Comparison of ENCODE assay signal across 11 cellular contexts in the genomic region with DNA sequence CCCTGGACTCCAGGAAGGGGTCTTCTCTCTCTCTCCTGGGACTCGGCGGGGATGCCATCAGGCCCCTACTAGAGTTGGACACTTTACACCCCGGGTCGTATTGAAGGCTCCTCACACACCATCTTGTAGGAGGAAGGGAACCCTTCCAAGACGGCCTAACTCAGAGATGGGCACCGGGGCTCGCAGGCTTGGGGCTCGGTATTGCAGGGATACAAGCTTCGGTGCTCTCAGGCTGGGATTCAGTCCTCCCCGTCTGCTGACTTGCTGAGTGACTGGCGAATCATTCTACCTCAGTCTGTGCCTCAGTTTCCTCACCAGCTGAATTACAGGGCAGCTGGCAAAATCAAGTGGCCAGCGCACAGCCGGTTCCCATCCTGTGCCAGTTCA. TPM values are rescaled to one million over a fixed set of nuclear protein-coding genes. Genes with fewer than 3 reads are reported as not detected.
DNase-seq lines count a peak whose midpoint lies in the region; ATAC-seq and TF ChIP-seq lines count a peak whose summit lies in the region.
"Had no signal": no experiment of that assay in that cellular context is flagged by ENCODE, and none has a peak within 500 bp of the region (broad histone marks: within the 10 kb centered on the region; RNA-seq: fewer than 3 reads in every experiment).

No MANE protein-coding gene starts in this region.

- peak overlapping the region; percentile 54 for H3K27ac Mint-ChIP-seq in activated naive CD8-positive, alpha-beta T cell treated with anti-CD3 and anti-CD28 coated beads, Interleukin-2, amount 10 ng/mL, durations not matched to agents 7 days and 5 days
- no peak overlapping the region for H3K27ac Mint-ChIP-seq in activated naive CD8-positive, alpha-beta T cell treated with anti-CD3 and anti-CD28 coated beads, Interleukin-2, amount 50 U/mL, for 24 hours

- peaks cover 25% of the 10 kb centered on the region for H3K4me1 Mint-ChIP-seq in activated naive CD8-positive, alpha-beta T cell treated with anti-CD3 and anti-CD28 coated beads, Interleukin-2, amount 10 ng/mL, durations not matched to agents 7 days and 5 days
- H3K4me1 Mint-ChIP-seq in activated naive CD8-positive, alpha-beta T cell treated with anti-CD3 and anti-CD28 coated beads, Interleukin-2, amount 50 U/mL, for 24 hours = peaks cover 15% of the 10 kb centered on the region

- peak overlapping the region; percentile 40 for H3K4me3 Mint-ChIP-seq in activated naive CD8-positive, alpha-beta T cell treated with anti-CD3 and anti-CD28 coated beads, Interleukin-2, amount 10 ng/mL, durations not matched to agents 7 days and 5 days
- no peak overlapping the region for H3K4me3 Mint-ChIP-seq in activated naive CD8-positive, alpha-beta T cell treated with anti-CD3 and anti-CD28 coated beads, Interleukin-2, amount 50 U/mL, for 24 hours

- H3K4me1 ChIP-seq in colonic mucosa (peaks cover 15% of the 10 kb centered on the region), mucosa of rectum (ENCODE audit: control insufficient read depth in 2 of 2, insufficient read depth in 2 of 2, low read length in 2 of 2) (peaks cover 22 to 38% of the 10 kb centered on the region in 2 donors), transverse colon (peaks cover 10 to 64% (median 45%) of the 10 kb centered on the region in 4 donors)

- H3K27me3 Mint-ChIP-seq in activated naive CD8-positive, alpha-beta T cell treated with anti-CD3 and anti-CD28 coated beads, Interleukin-2, amount 10 ng/mL, durations not matched to agents 7 days and 5 days = no peaks in the 10 kb centered on the region
- no peaks in the 10 kb centered on the region for H3K27me3 Mint-ChIP-seq in activated naive CD8-positive, alpha-beta T cell treated with anti-CD3 and anti-CD28 coated beads, Interleukin-2, amount 50 U/mL, for 24 hours

- intact Hi-C loops in colonic mucosa (cut with DNase I) = no loop called here
- intact Hi-C loops in transverse colon (cut with DNase I; ENCODE audit: low total_unique reads) = loop anchor here (5.0 kb wide), 1 partner anchor 1678 kb away; no protein-coding TSS in a partner anchor
- intact Hi-C loops in dorsolateral prefrontal cortex (cut with DNase I) = loop anchor here in 1 of 2 donors (10.0 kb wide), 1 partner anchor 151 kb away; a partner anchor contains a TSS

- POLR2A ChIA-PET in activated naive CD8-positive, alpha-beta T cell treated with anti-CD3 and anti-CD28 coated beads, Interleukin-2, amount 10 ng/mL, durations not matched to agents 7 days and 5 days (lab: Charles Lee) = interaction anchor here (0.9 kb wide), 1 partner anchor 72 kb away, joined by 4 read pairs; a partner anchor contains a TSS

- no peak for TF ChIP-seq EP300 in transverse colon (IDR thresholded peaks at IDR 0.05; ENCODE audit: low read depth)

- no peak for DNase-seq in activated naive CD8-positive, alpha-beta T cell treated with anti-CD3 and anti-CD28 coated beads, Interleukin-2, amount 10 ng/mL, durations not matched to agents 7 days and 5 days
- DNase-seq in activated naive CD8-positive, alpha-beta T cell treated with anti-CD3 and anti-CD28 coated beads, Interleukin-2, amount 50 U/mL, for 24 hours = no peak
- DNase-seq in colonic mucosa (no peak), transverse colon (no peak), middle frontal gyrus (ENCODE audit: extremely low spot score, low spot score) (no peak), dorsolateral prefrontal cortex (no peak), NCI-H510A treated with DMSO at 0.1 percent for 48 hours (lab: John Stamatoyannopoulos, UW) (no peak)
- DNase-seq: central memory CD4-positive, alpha-beta T cell; WERI-Rb-1 had no signal

- no peaks in the 10 kb centered on the region for H3K27me3 ChIP-seq in colonic mucosa
- no peaks in the 10 kb centered on the region for H3K27me3 ChIP-seq in mucosa of rectum (ENCODE audit: control insufficient read depth in 2 of 2, insufficient read depth in 2 of 2, low read length in 2 of 2)
- H3K27me3 ChIP-seq in transverse colon = no peaks in the 10 kb centered on the region
- no peaks in the 10 kb centered on the region for H3K27me3 ChIP-seq in dorsolateral prefrontal cortex
- H3K27me3 ChIP-seq: thyroid gland had no signal

- no peak for TF ChIP-seq POLR2A in transverse colon (IDR thresholded peaks at IDR 0.05)

- no peaks in the 10 kb centered on the region for H3K9me3 Mint-ChIP-seq in activated naive CD8-positive, alpha-beta T cell treated with anti-CD3 and anti-CD28 coated beads, Interleukin-2, amount 10 ng/mL, durations not matched to agents 7 days and 5 days
- H3K9me3 Mint-ChIP-seq in activated naive CD8-positive, alpha-beta T cell treated with anti-CD3 and anti-CD28 coated beads, Interleukin-2, amount 50 U/mL, for 24 hours = no peaks in the 10 kb centered on the region

- TF ChIP-seq CTCF in colonic mucosa (IDR thresholded peaks at IDR 0.05) (no peak), transverse colon (IDR thresholded peaks at IDR 0.05) (no peak), dorsolateral prefrontal cortex (IDR thresholded peaks at IDR 0.05 in 54 of 56, conservative IDR thresholded peaks at IDR 0.05 in 2 of 56; ENCODE audit: low read depth in 1 of 56, partially characterized antibody in 56 of 56) (no peak)

- WGBS in transverse colon (ENCODE audit: low coverage in 1 of 2), 2 donors = 45% methylated on average over 11 of the region's 13 CpGs; no CpG with 5 or more reads in 1 of the 2 donors

- H3K9me3 ChIP-seq in colonic mucosa (no peaks in the 10 kb centered on the region), mucosa of rectum (ENCODE audit: control insufficient read depth in 2 of 2, low read length in 2 of 2) (no peaks in the 10 kb centered on the region), transverse colon (no peaks in the 10 kb centered on the region)
- H3K9me3 ChIP-seq: thyroid gland had no signal

- H3K27ac ChIP-seq in colonic mucosa (peak overlapping the region; percentile 96), mucosa of rectum (ENCODE audit: low read depth in 2 of 2, low read length in 2 of 2) (peak overlapping the region; percentile 97 to 98), transverse colon (peak overlapping the region; percentile 87 to 90 (median 90)), dorsolateral prefrontal cortex (peak overlapping the region in 5 of 59 donors; percentile 13 to 55 (median 33))
- H3K27ac ChIP-seq: WERI-Rb-1 had no signal

- in situ Hi-C loops in transverse colon (cut with MboI; ENCODE audit: low pct_ligation_motif_present in 1 of 4, low pct_unique_long_range_greater_than_20kb in 1 of 4, low sequenced_read_pairs in 3 of 4) = no loop called here

- H3K36me3 ChIP-seq in colonic mucosa (no peaks in the 10 kb centered on the region), mucosa of rectum (ENCODE audit: control insufficient read depth in 2 of 2, insufficient read depth in 2 of 2, low read length in 2 of 2) (no peaks in the 10 kb centered on the region), transverse colon (no peaks in the 10 kb centered on the region)
- H3K36me3 ChIP-seq: thyroid gland had no signal

- H3K36me3 Mint-ChIP-seq in activated naive CD8-positive, alpha-beta T cell treated with anti-CD3 and anti-CD28 coated beads, Interleukin-2, amount 10 ng/mL, durations not matched to agents 7 days and 5 days = peaks cover 3% of the 10 kb centered on the region
- peaks cover 1% of the 10 kb centered on the region for H3K36me3 Mint-ChIP-seq in activated naive CD8-positive, alpha-beta T cell treated with anti-CD3 and anti-CD28 coated beads, Interleukin-2, amount 50 U/mL, for 24 hours (ENCODE audit: low read depth)

- H3K4me3 ChIP-seq in colonic mucosa = peak overlapping the region; percentile 36
- H3K4me3 ChIP-seq in mucosa of rectum (ENCODE audit: low read length in 2 of 2) = peak overlapping the region; percentile 76 to 86
- peak overlapping the region in 3 of 4 donors; percentile 33 to 61 (median 47) for H3K4me3 ChIP-seq in transverse colon
- H3K4me3 ChIP-seq in dorsolateral prefrontal cortex = peak overlapping the region in 22 of 59 donors; percentile 1 to 42 (median 22)
- H3K4me3 ChIP-seq: thyroid gland had no signal

- no peak for ATAC-seq in activated naive CD8-positive, alpha-beta T cell treated with anti-CD3 and anti-CD28 coated beads, Interleukin-2, amount 10 ng/mL, durations not matched to agents 7 days and 5 days (ENCODE audit: low read depth)
- no peak for ATAC-seq in activated naive CD8-positive, alpha-beta T cell treated with anti-CD3 and anti-CD28 coated beads, Interleukin-2, amount 50 U/mL, for 24 hours

- peak overlapping the region; percentile 64 to 95 for H3K9ac ChIP-seq in colonic mucosa (ENCODE audit: low read depth in 2 of 2, low read length in 2 of 2)
- peak overlapping the region; percentile 82 to 92 for H3K9ac ChIP-seq in mucosa of rectum (ENCODE audit: low read depth in 1 of 2, low read length in 2 of 2)

RNA-seq across cellular contexts. Expression of a gene that starts 0.4 kb away (rescaled TPM):
- 10 to 100 TPM; 10.3 to 12.2 TPM for total RNA-seq in activated naive CD8-positive, alpha-beta T cell treated with anti-CD3 and anti-CD28 coated beads, Interleukin-2, amount 10 ng/mL, durations not matched to agents 7 days and 5 days
- total RNA-seq in colonic mucosa (100 to 1,000 TPM; 111 to 126 TPM), transverse colon (100 to 1,000 TPM in 1 of 4 donors, 10 to 100 TPM in 3; 56.3 to 153 (median 75.2) TPM), dorsolateral prefrontal cortex (10 to 100 TPM in 1 of 120 experiments, 1 to 10 TPM in 119; 1.2 to 12.9 (median 4.6) TPM)

RNA-seq across cellular contexts. Expression of a gene that starts 24.0 kb away (rescaled TPM):
- 10 to 100 TPM; 38.4 to 42.1 TPM for total RNA-seq in activated naive CD8-positive, alpha-beta T cell treated with anti-CD3 and anti-CD28 coated beads, Interleukin-2, amount 10 ng/mL, durations not matched to agents 7 days and 5 days
- total RNA-seq in colonic mucosa = 10 to 100 TPM; 18.9 to 55.8 TPM
- 10 to 100 TPM; 13.8 to 28.1 (median 18.2) TPM for total RNA-seq in transverse colon
- total RNA-seq in dorsolateral prefrontal cortex = 10 to 100 TPM; 18.4 to 49.4 (median 29.8) TPM

Comparison
In these comparisons a context has a peak if more than half of its experiments do, and no peak if none do; other contexts are left out.
1. RNA of a gene that starts 0.4 kb away (total RNA-seq): 111 to 126 TPM in colonic mucosa and 56.3 to 153 TPM in transverse colon; 10.3 to 12.2 TPM in activated naive CD8-positive, alpha-beta T cell treated with anti-CD3 and anti-CD28 coated beads, Interleukin-2, amount 10 ng/mL, durations not matched to agents 7 days and 5 days and 1.2 to 12.9 TPM in dorsolateral prefrontal cortex; every median in the first group is over 4 times any median in the second.